Comparison of ENCODE assay signal across 11 cellular contexts in the genomic region with DNA sequence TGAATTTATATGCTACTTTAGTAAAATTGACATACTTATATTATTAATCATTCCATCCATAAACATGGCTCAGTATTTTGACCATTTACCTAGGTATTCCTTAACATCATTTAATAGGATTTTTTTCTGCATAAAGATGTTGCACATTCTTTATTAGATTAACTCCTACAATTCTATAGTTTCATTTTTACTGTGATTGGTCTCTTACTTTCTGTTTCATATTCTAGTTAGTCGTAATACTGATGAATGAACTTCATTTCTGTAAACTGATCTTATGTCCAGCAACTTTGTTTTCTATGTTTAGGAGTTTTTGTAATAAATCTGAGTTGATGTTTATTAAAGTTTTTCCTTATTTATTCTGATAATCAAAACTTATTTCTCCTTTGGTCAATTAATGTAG.
DNase-seq lines count a peak whose midpoint lies in the region; ATAC-seq, FAIRE-seq and TF ChIP-seq lines count a peak whose summit lies in the region.
"Had no signal": no experiment of that assay in that cellular context is flagged by ENCODE, and none has a peak within 500 bp of the region (broad histone marks: within the 10 kb centered on the region; RNA-seq: fewer than 3 reads in every experiment).

No MANE protein-coding gene starts in this region.

- TF ChIP-seq RAD21 in HepG2 (CRISPR knock-in tag; IDR thresholded peaks at IDR 0.05) = no peak

- no peak for DNase-seq in activated T-cell treated with anti-CD3 and anti-CD28 coated beads, Interleukin-2, amount 50 U/mL, for 72 hours
- no peak for DNase-seq in activated T-cell treated with anti-CD3 and anti-CD28 coated beads, Interleukin-2, amount 50 U/mL, for 48 hours
- DNase-seq in small intestine (no peak), HepG2 (ENCODE audit: low spot score) (no peak), COLO668 (lab: John Stamatoyannopoulos, UW; ENCODE audit: unreplicated experiment) (no peak), ACHN (no peak)

- H4K20me1 ChIP-seq in HepG2 (ENCODE audit: insufficient read depth, low read length) = no peaks in the 10 kb centered on the region

- TF ChIP-seq EP300 in HepG2 (IDR thresholded peaks at IDR 0.05; ENCODE audit: low read depth in 2 of 2, low read length in 2 of 2) (no peak), HepG2 (CRISPR knock-in tag; IDR thresholded peaks at IDR 0.05; ENCODE audit: borderline replicate concordance) (no peak)

- CTCF ChIA-PET in HepG2 (lab: Yijun Ruan, JAX; ENCODE audit: low intra/inter-chr PET ratio, low total read pairs) = no interaction called here

- H3K4me1 ChIP-seq in small intestine (ENCODE audit: control insufficient read depth in 2 of 2, insufficient read depth in 1 of 2, low read depth in 1 of 2, low read length in 1 of 2) (no peaks in the 10 kb centered on the region), HepG2 (ENCODE audit: insufficient read depth, low read length) (no peaks in the 10 kb centered on the region)

- H3K9ac ChIP-seq in HepG2 (ENCODE audit: insufficient read depth, low read depth, low read length) = no peak overlapping the region

- H3K27ac Mint-ChIP-seq in activated T-cell treated with anti-CD3 and anti-CD28 coated beads, Interleukin-2, amount 50 U/mL, for 72 hours = peak overlapping the region; percentile 29

- no peak for ATAC-seq in activated T-cell treated with anti-CD3 and anti-CD28 coated beads, Interleukin-2, amount 50 U/mL, for 72 hours (replicated peaks in 1 of 2)
- peak; percentile 84 for ATAC-seq in HG02571 (IDR thresholded peaks at IDR 0.05; ENCODE audit: unreplicated experiment)
- ATAC-seq in HG03354 (IDR thresholded peaks at IDR 0.05; ENCODE audit: poor library complexity, severe bottlenecking, unreplicated experiment) = peak; percentile 93
- ATAC-seq in HepG2 = no peak
- ATAC-seq: sciatic nerve had no signal

- WGBS in small intestine, 3 donors = 11 to 21% (median 16%) methylated on average over 1 of the region's 1 CpG
- WGBS in HepG2 (ENCODE audit: low lambda C conversion rate) = 0% methylated on average over 1 of the region's 1 CpG

- BruUV-seq in HepG2 (replicated peaks; lab: Mats Ljungman, UMichigan) = no TSS peak

- no peaks in the 10 kb centered on the region for H3K9me3 Mint-ChIP-seq in activated T-cell treated with anti-CD3 and anti-CD28 coated beads, Interleukin-2, amount 50 U/mL, for 72 hours

- POLR2A ChIA-PET in HepG2 (lab: Yijun Ruan, JAX) = no interaction called here

- H3K4me2 ChIP-seq in HepG2 (ENCODE audit: low read depth, low read length) = no peak overlapping the region
- H3K4me2 ChIP-seq: hepatocyte had no signal

- H3K27ac ChIP-seq in small intestine (ENCODE audit: low read depth in 1 of 2, low read length in 1 of 2) = no peak overlapping the region
- no peak overlapping the region for H3K27ac ChIP-seq in HepG2 (ENCODE audit: extremely low read length, insufficient read depth, low read length)
- H3K27ac ChIP-seq: hepatocyte had no signal

- H2AFZ ChIP-seq in HepG2 (ENCODE audit: low read length) = no peak overlapping the region
- H2AFZ ChIP-seq: hepatocyte had no signal

- in situ Hi-C loops in HepG2 (cut with HindIII; ENCODE audit: extremely low pct_ligation_motif_present, low pct_unique_long_range_greater_than_20kb) (no loop called here), ACHN (cut with HindIII; ENCODE audit: low pct_ligation_motif_present, low pct_unique_long_range_greater_than_20kb, low sequenced_read_pairs) (no loop called here)

- H3K27me3 ChIP-seq in small intestine (ENCODE audit: control insufficient read depth in 2 of 2, insufficient read depth in 2 of 2, low read length in 2 of 2) (no peaks in the 10 kb centered on the region), HepG2 (ENCODE audit: control insufficient read depth in 1 of 2, insufficient read depth in 2 of 2, low read length in 2 of 2) (no peaks in the 10 kb centered on the region)
- H3K27me3 ChIP-seq: hepatocyte had no signal

- no peak overlapping the region for H3K4me3 Mint-ChIP-seq in activated T-cell treated with anti-CD3 and anti-CD28 coated beads, Interleukin-2, amount 50 U/mL, for 72 hours

- no peak for TF ChIP-seq CTCF in HepG2 (CRISPR knock-in tag; IDR thresholded peaks at IDR 0.05)

- H3K79me2 ChIP-seq in HepG2 (ENCODE audit: insufficient read depth, low read length) = no peaks in the 10 kb centered on the region
- H3K79me2 ChIP-seq: hepatocyte had no signal

- H3K36me3 Mint-ChIP-seq in activated T-cell treated with anti-CD3 and anti-CD28 coated beads, Interleukin-2, amount 50 U/mL, for 72 hours (ENCODE audit: insufficient read depth in 2 of 2) = no peaks in the 10 kb centered on the region

- no peaks in the 10 kb centered on the region for H3K9me3 ChIP-seq in small intestine (ENCODE audit: control insufficient read depth, low read depth)
- H3K9me3 ChIP-seq in HepG2 (ENCODE audit: low read length) = no peaks in the 10 kb centered on the region

- no peak for TF ChIP-seq POLR2A in HepG2 (IDR thresholded peaks at IDR 0.05; ENCODE audit: insufficient read depth in 1 of 2, low read depth in 2 of 2, low read length in 2 of 2)

- FAIRE-seq in small intestine (lab: Jason Lieb, UNC) (peak; percentile 74), HepG2 (lab: Jason Lieb, UNC) (no peak)
- FAIRE-seq: H1 had no signal

- peaks cover 14% of the 10 kb centered on the region for H3K4me1 Mint-ChIP-seq in activated T-cell treated with anti-CD3 and anti-CD28 coated beads, Interleukin-2, amount 50 U/mL, for 72 hours (ENCODE audit: low read depth)

- intact Hi-C loops in HepG2 (cut with micrococcal nuclease; ENCODE audit: unreplicated experiment) = no loop called here

- H3K27me3 Mint-ChIP-seq in activated T-cell treated with anti-CD3 and anti-CD28 coated beads, Interleukin-2, amount 50 U/mL, for 72 hours (ENCODE audit: low read depth) = no peaks in the 10 kb centered on the region

- no peaks in the 10 kb centered on the region for H3K36me3 ChIP-seq in small intestine (ENCODE audit: control insufficient read depth in 2 of 2, insufficient read depth in 2 of 2, low read length in 2 of 2)
- H3K36me3 ChIP-seq in HepG2 (replicated peaks in 1 of 2; ENCODE audit: control insufficient read depth in 1 of 2, insufficient read depth in 2 of 2, low read length in 2 of 2) = no peaks in the 10 kb centered on the region

- H3K4me3 ChIP-seq in small intestine (ENCODE audit: low read depth in 1 of 2, low read length in 2 of 2) = no peak overlapping the region
- H3K4me3 ChIP-seq in HepG2 (replicated peaks in 1 of 3; ENCODE audit: insufficient read depth in 1 of 3, low read depth in 2 of 3, low read length in 3 of 3) = no peak overlapping the region
- H3K4me3 ChIP-seq: hepatocyte had no signal

TF ChIP-seq in HepG2, 621 proteins besides CTCF, POLR2A, EP300 and RAD21:
- TF ChIP-seq MAFF (IDR thresholded peaks at IDR 0.05; ENCODE audit: low read depth, low read length) (no peak), FOXM1 (CRISPR knock-in tag; IDR thresholded peaks at IDR 0.05) (no peak), PAF1 (CRISPR knock-in tag; IDR thresholded peaks at IDR 0.05) (no peak), SPEN (CRISPR knock-in tag; IDR thresholded peaks at IDR 0.05; ENCODE audit: low read depth) (no peak), ZNF329 (CRISPR knock-in tag; IDR thresholded peaks at IDR 0.05; ENCODE audit: low read depth) (no peak)

Comparison
In these comparisons a context has a peak if more than half of its experiments do, and no peak if none do; other contexts are left out.
1. ATAC-seq: peak in HG02571 (single experiment) and HG03354 (single experiment); none in activated T-cell treated with anti-CD3 and anti-CD28 coated beads, Interleukin-2, amount 50 U/mL, for 72 hours (0 of 2) and HepG2 (single experiment).